ENCODE assay signal across 2 cellular contexts in the genomic region with DNA sequence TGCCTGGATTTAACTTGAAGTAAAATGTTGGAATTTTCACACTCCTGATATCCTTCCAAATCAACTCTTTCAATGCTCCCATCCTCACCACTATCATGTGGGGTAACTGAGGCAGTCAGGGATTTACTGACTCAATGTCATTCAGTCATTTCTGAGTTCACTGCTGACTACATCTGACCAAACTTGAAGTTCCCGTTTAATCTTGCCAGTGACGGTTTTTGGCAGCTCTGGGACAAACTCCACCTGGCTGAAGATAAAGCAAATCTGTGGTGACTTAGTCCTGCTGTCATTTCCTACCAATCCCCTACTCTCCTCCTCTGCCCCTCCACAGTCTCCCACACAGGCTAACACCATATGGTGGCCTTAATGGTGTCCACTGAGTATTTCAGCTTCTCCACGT.
TF ChIP-seq lines count a peak whose summit lies in the region.

No MANE protein-coding gene starts in this region.

TF ChIP-seq in K562, 482 proteins besides CTCF, POLR2A, EP300 and RAD21:
- TF ChIP-seq ZNF263 (CRISPR knock-in tag; IDR thresholded peaks at IDR 0.05; ENCODE audit: borderline replicate concordance) = no peak
- 0 out of 2 replicates have a peak, but pooled peaks have one; percentile 7 for TF ChIP-seq CBFA2T3 (IDR thresholded peaks at IDR 0.05)
TF ChIP-seq in K562: peak in this region for 1.

TF ChIP-seq in H1, 55 proteins besides CTCF, POLR2A, EP300 and RAD21:
- TF ChIP-seq SP1 (IDR thresholded peaks at IDR 0.05; ENCODE audit: low read depth, low read length) (no peak), TEAD4 (IDR thresholded peaks at IDR 0.05; ENCODE audit: low read depth, low read length) (no peak), EZH2 (IDR thresholded peaks at IDR 0.05; ENCODE audit: low read depth, low read length, severe bottlenecking) (no peak), KDM4A (IDR thresholded peaks at IDR 0.05; ENCODE audit: low read depth, low read length, severe bottlenecking) (no peak), TCF12 (IDR thresholded peaks at IDR 0.05; ENCODE audit: low read depth, low read length) (no peak)
